Comparison of ENCODE assay signal across 8 cellular contexts in genomic region chr10:21173964-21174669, GRCh38.
DNase-seq lines count a peak whose midpoint lies in the region; ATAC-seq lines count a peak whose summit lies in the region.

No MANE protein-coding gene starts in this region.

- DNase-seq in EL (peak; percentile 18), SJSA1 (ENCODE audit: low read depth in 1 of 2, low spot score in 2 of 2) (peak in 1 of 2 experiments; percentile 43), pons (ENCODE audit: low spot score) (no peak)
- DNase-seq in effector CD4-positive, alpha-beta T cell: peak; percentile 3
- DNase-seq in stimulated activated CD8-positive, alpha-beta memory T cell treated with anti-CD3 and anti-CD28 coated beads, Interleukin-7, amount 100 ng/mL, for 48 hours (ENCODE audit: extremely low read depth in 1 of 2, low read depth in 1 of 2): peak; percentile 20 to 32

- peaks cover 3% of the 10 kb centered on the region; the same call in 1 of the 2 replicates for H3K9me3 ChIP-seq in SJSA1 (replicated peaks)
- peaks cover 4% of the 10 kb centered on the region for H3K9me3 ChIP-seq in mesodermal cell (ENCODE audit: control insufficient read depth, low read length)

- H3K4me3 ChIP-seq in SJSA1 (peak overlapping the region; percentile 40), mesodermal cell (ENCODE audit: extremely low read depth, insufficient read depth, low read length, poor library complexity, severe bottlenecking) (peak overlapping the region; percentile 50)

- no peaks in the 10 kb centered on the region for H3K36me3 ChIP-seq in SJSA1
- no peaks in the 10 kb centered on the region for H3K36me3 ChIP-seq in mesodermal cell (ENCODE audit: control insufficient read depth, insufficient read depth, low read length)

- WGBS in mesodermal cell (ENCODE audit: insufficient coverage in 2 of 2), 2 experiments: 0 to 2% methylated on average over 40 to 43 of the region's 80 CpGs

- H3K27ac ChIP-seq in SJSA1 (no peak overlapping the region), mesodermal cell (ENCODE audit: low read depth, low read length, severe bottlenecking) (no peak overlapping the region)

- ATAC-seq in HG02852 (IDR thresholded peaks at IDR 0.05; ENCODE audit: unreplicated experiment) (peak; percentile 50), GM19023 (IDR thresholded peaks at IDR 0.05; ENCODE audit: unreplicated experiment) (no peak)

- H3K4me1 ChIP-seq in SJSA1 (replicated peaks) (peaks cover 18% of the 10 kb centered on the region), mesodermal cell (ENCODE audit: control insufficient read depth, insufficient read depth, low read length, poor library complexity, severe bottlenecking) (no peaks in the 10 kb centered on the region)

- peaks cover 28% of the 10 kb centered on the region for H3K27me3 ChIP-seq in SJSA1 (replicated peaks)
